ENCODE assay signal across 16 cellular contexts in genomic region chr17:75552847-75553552, GRCh38. TPM values are rescaled to one million over a fixed set of nuclear protein-coding genes. Genes with fewer than 3 reads are reported as not detected.
DNase-seq lines count a peak whose midpoint lies in the region; ATAC-seq, FAIRE-seq and TF ChIP-seq lines count a peak whose summit lies in the region.
"Had no signal": no experiment of that assay in that cellular context is flagged by ENCODE, and none has a peak within 500 bp of the region (broad histone marks: within the 10 kb centered on the region; RNA-seq: fewer than 3 reads in every experiment).

No MANE protein-coding gene starts in this region.

- H3K4me1 ChIP-seq in astrocyte (ENCODE audit: insufficient read depth, low read length) (peaks cover 6% of the 10 kb centered on the region), mesendoderm (ENCODE audit: control insufficient read depth, low read depth, low read length) (peaks cover 7% of the 10 kb centered on the region)

- no peak overlapping the region for H3K23ac ChIP-seq in mesendoderm (ENCODE audit: low read length)

- H2BK5ac ChIP-seq in mesendoderm (ENCODE audit: low read length) = no peak overlapping the region

- H3K79me2 ChIP-seq in astrocyte (ENCODE audit: insufficient read depth, low read length) (no peaks in the 10 kb centered on the region), mesendoderm (ENCODE audit: control insufficient read depth, insufficient read depth, low read length) (no peaks in the 10 kb centered on the region)

- no peak for TF ChIP-seq CTCF in astrocyte (IDR thresholded peaks at IDR 0.05; ENCODE audit: insufficient read depth, low read depth, low read length)

- no CpG with 5 or more reads among the region's 8 CpGs for WGBS in mesendoderm (ENCODE audit: extremely low coverage, insufficient coverage, low lambda C conversion rate)

- H3K27me3 Mint-ChIP-seq in astrocyte (ENCODE audit: low read depth, unreplicated experiment) = no peaks in the 10 kb centered on the region
- H3K27me3 Mint-ChIP-seq: activated naive CD8-positive, alpha-beta T cell; stimulated activated naive B cell treated with anti-CD40 and anti-IgM and Interleukin-4, amounts not matched to agents 10 μg/mL and 1 μg/mL and 100 μg/mL, for 72 hours had no signal

- H4K8ac ChIP-seq in mesendoderm (ENCODE audit: low read depth, low read length) = no peak overlapping the region

- H2BK120ac ChIP-seq in mesendoderm (ENCODE audit: low read depth, low read length) = no peak overlapping the region

- H2BK15ac ChIP-seq in mesendoderm (replicated peaks; ENCODE audit: low read depth) = no peak overlapping the region

- ATAC-seq in GM19455 (IDR thresholded peaks at IDR 0.05; ENCODE audit: unreplicated experiment) = no peak
- ATAC-seq: stimulated activated naive B cell treated with anti-CD40 and anti-IgM and Interleukin-4, amounts not matched to agents 10 μg/mL and 1 μg/mL and 100 μg/mL, for 72 hours had no signal

- H3K4ac ChIP-seq in mesendoderm (ENCODE audit: low read depth, low read length) = no peak overlapping the region

- H3K36me3 Mint-ChIP-seq in astrocyte (ENCODE audit: low read depth, unreplicated experiment) = peaks cover 2% of the 10 kb centered on the region
- H3K36me3 Mint-ChIP-seq: activated naive CD8-positive, alpha-beta T cell; stimulated activated naive B cell treated with anti-CD40 and anti-IgM and Interleukin-4, amounts not matched to agents 10 μg/mL and 1 μg/mL and 100 μg/mL, for 72 hours had no signal

- H4K20me1 ChIP-seq in astrocyte (ENCODE audit: insufficient read depth, low read length) = no peaks in the 10 kb centered on the region

- H3K9me3 ChIP-seq in astrocyte (ENCODE audit: insufficient read depth, low read depth, low read length) = no peaks in the 10 kb centered on the region
- H3K9me3 ChIP-seq: BE2C had no signal

- H3K36me3 ChIP-seq in astrocyte (ENCODE audit: insufficient read depth, low read length) = no peaks in the 10 kb centered on the region
- no peaks in the 10 kb centered on the region for H3K36me3 ChIP-seq in mesendoderm (ENCODE audit: control insufficient read depth, insufficient read depth, low read length)
- H3K36me3 ChIP-seq: BE2C had no signal

- H3K4me1 Mint-ChIP-seq in astrocyte (ENCODE audit: low read depth, unreplicated experiment) = peaks cover 18% of the 10 kb centered on the region
- H3K4me1 Mint-ChIP-seq: stimulated activated naive B cell treated with anti-CD40 and anti-IgM and Interleukin-4, amounts not matched to agents 10 μg/mL and 1 μg/mL and 100 μg/mL, for 72 hours had no signal

- H2AFZ ChIP-seq in astrocyte (ENCODE audit: low read depth, low read length) = no peak overlapping the region

- H3K27ac ChIP-seq in astrocyte (ENCODE audit: low read depth, low read length) (no peak overlapping the region), mesendoderm (ENCODE audit: low read depth, low read length) (peak overlapping the region; percentile 73)
- H3K27ac ChIP-seq: coronary artery had no signal

- H4K5ac ChIP-seq in mesendoderm (ENCODE audit: low read length) = no peak overlapping the region

- peak overlapping the region; percentile 25 for H3K56ac ChIP-seq in mesendoderm (ENCODE audit: low read length)

- H3K27ac Mint-ChIP-seq in astrocyte (ENCODE audit: unreplicated experiment) = peak overlapping the region; percentile 77
- H3K27ac Mint-ChIP-seq: activated naive CD8-positive, alpha-beta T cell; stimulated activated naive B cell treated with anti-CD40 and anti-IgM and Interleukin-4, amounts not matched to agents 10 μg/mL and 1 μg/mL and 100 μg/mL, for 72 hours had no signal

- no peak overlapping the region for H2AK5ac ChIP-seq in mesendoderm (ENCODE audit: low read length)

- no peak overlapping the region for H3K4me3 Mint-ChIP-seq in astrocyte (ENCODE audit: unreplicated experiment)
- H3K4me3 Mint-ChIP-seq: activated naive CD8-positive, alpha-beta T cell; stimulated activated naive B cell treated with anti-CD40 and anti-IgM and Interleukin-4, amounts not matched to agents 10 μg/mL and 1 μg/mL and 100 μg/mL, for 72 hours had no signal

- peaks cover 1% of the 10 kb centered on the region for H3K79me1 ChIP-seq in mesendoderm (ENCODE audit: low read length)

- in situ Hi-C loops in KBM-7 (cut with MboI; ENCODE audit: low pct_unique_long_range_greater_than_20kb, low sequenced_read_pairs) = no loop called here

- H3K4me3 ChIP-seq in astrocyte (ENCODE audit: insufficient read depth, low read depth, low read length) = no peak overlapping the region
- H3K4me3 ChIP-seq in mesendoderm (ENCODE audit: low read length) = no peak overlapping the region
- H3K4me3 ChIP-seq: coronary artery had no signal

- DNase-seq in EH (ENCODE audit: low read depth) = peak; percentile 68
- DNase-seq in KBM-7 = peak; percentile 53
- no peak for DNase-seq in astrocyte (ENCODE audit: low read depth)
- peak; percentile 93 for DNase-seq in mesendoderm
- DNase-seq in ureter (ENCODE audit: low spot score) = no peak
- no peak for DNase-seq in DMS153 treated with DMSO at 0.1 percent for 48 hours (lab: John Stamatoyannopoulos, UW; ENCODE audit: unreplicated experiment)
- DNase-seq in stimulated activated CD4-positive, alpha-beta T cell treated with anti-CD3 and anti-CD28 coated beads, Interleukin-2, amount 100 ng/mL, for 24 hours = no peak
- DNase-seq: activated CD8-positive, alpha-beta memory T cell treated with anti-CD3 and anti-CD28 coated beads, Interleukin-2, amount 50 U/mL, for 4 hours; BE2C; NCI-H1930; NCI-H774; SHP77 treated with DMSO at 0.1 percent for 48 hours; stimulated activated naive B cell treated with anti-CD40 and anti-IgM and Interleukin-4, amounts not matched to agents 10 μg/mL and 1 μg/mL and 100 μg/mL, for 72 hours had no signal

- H3K9ac ChIP-seq in astrocyte (ENCODE audit: low read length) (no peak overlapping the region), mesendoderm (ENCODE audit: low read length) (no peak overlapping the region)

- H3K9me3 Mint-ChIP-seq in astrocyte (ENCODE audit: unreplicated experiment) = no peaks in the 10 kb centered on the region
- H3K9me3 Mint-ChIP-seq: stimulated activated naive B cell treated with anti-CD40 and anti-IgM and Interleukin-4, amounts not matched to agents 10 μg/mL and 1 μg/mL and 100 μg/mL, for 72 hours had no signal

- H3K27me3 ChIP-seq in astrocyte (ENCODE audit: insufficient read depth, low read length) (no peaks in the 10 kb centered on the region), mesendoderm (ENCODE audit: insufficient read depth, low read length, poor library complexity) (no peaks in the 10 kb centered on the region)
- H3K27me3 ChIP-seq: BE2C had no signal

- H3K4me2 ChIP-seq in astrocyte (ENCODE audit: low read length) (no peak overlapping the region), mesendoderm (ENCODE audit: low read length) (no peak overlapping the region)

- FAIRE-seq in astrocyte (lab: Jason Lieb, UNC) = no peak

- no peak overlapping the region for H3K18ac ChIP-seq in mesendoderm (ENCODE audit: low read length)

RNA-seq across cellular contexts. Expression of gene LLGL2, which starts 27.5 kb away (rescaled TPM):
- total RNA-seq in astrocyte (6.9 and 14.8 TPM in 2 replicates), ureter (94.0 TPM)
- polyA plus RNA-seq in mesendoderm (2013, experiment 1 of 2) = 29.1 TPM
- 29.4 TPM for polyA plus RNA-seq in mesendoderm (2013, experiment 2 of 2)

RNA-seq across cellular contexts. Expression of gene MYO15B, which starts 34.6 kb away (rescaled TPM):
- 3.5 and 6.2 TPM in 2 replicates for total RNA-seq in astrocyte
- 1.8 TPM for polyA plus RNA-seq in mesendoderm (2013, experiment 1 of 2)
- 1.1 TPM for polyA plus RNA-seq in mesendoderm (2013, experiment 2 of 2)
- 267 TPM for total RNA-seq in ureter

RNA-seq across cellular contexts. Expression of gene TSEN54, which starts 36.7 kb away (rescaled TPM):
- total RNA-seq in astrocyte = 15.1 and 16.5 TPM in 2 replicates
- 24.5 TPM for polyA plus RNA-seq in mesendoderm (2013, experiment 1 of 2)
- polyA plus RNA-seq in mesendoderm (2013, experiment 2 of 2) = 22.1 TPM
- 25.1 TPM for total RNA-seq in ureter

RNA-seq across cellular contexts. Expression of gene CASKIN2, which starts 37.7 kb away (rescaled TPM):
- total RNA-seq in astrocyte = 16.9 and 22.8 TPM in 2 replicates
- 11.7 TPM for polyA plus RNA-seq in mesendoderm (2013, experiment 1 of 2)
- polyA plus RNA-seq in mesendoderm (2013, experiment 2 of 2) = 12.0 TPM
- 60.8 TPM for total RNA-seq in ureter

Comparison
In these comparisons a context has a peak if more than half of its experiments do, and no peak if none do; other contexts are left out.
1. DNase-seq: peak in EH (single experiment), KBM-7 (single experiment) and mesendoderm (single experiment); none in astrocyte (single experiment), ureter (single experiment), DMS153 treated with DMSO at 0.1 percent for 48 hours (single experiment) and stimulated activated CD4-positive, alpha-beta T cell treated with anti-CD3 and anti-CD28 coated beads, Interleukin-2, amount 100 ng/mL, for 24 hours (0 of 2).
2. RNA of gene MYO15B, which starts 34.6 kb away (total RNA-seq): 267 TPM in ureter (single experiment); 3.5 to 6.2 TPM in astrocyte; every median in the first group is over 10 times any median in the second.